9 cellular contexts compared by ENCODE assay signal in the genomic region with DNA sequence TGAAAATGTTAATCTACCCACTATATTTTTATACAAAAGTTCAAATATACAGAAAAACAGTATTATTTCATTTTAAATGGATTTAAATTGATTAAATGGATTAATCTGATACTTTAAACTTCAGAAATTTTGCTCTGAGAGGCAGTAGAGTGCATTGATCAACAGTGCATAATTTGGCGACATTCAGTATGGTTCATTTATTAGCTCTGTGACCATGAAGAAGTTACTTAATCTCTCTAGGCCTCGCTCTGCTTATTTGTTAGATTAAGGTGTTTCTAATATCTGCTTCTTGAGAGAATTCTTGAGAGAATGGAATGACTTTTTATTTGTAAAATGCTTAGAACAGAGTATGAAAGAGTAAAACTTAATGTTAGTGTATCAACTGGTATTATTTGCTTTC. TPM values are rescaled to one million over a fixed set of nuclear protein-coding genes. Genes with fewer than 3 reads are reported as not detected.
"Had no signal": no experiment of that assay in that cellular context is flagged by ENCODE, and none has a peak within 500 bp of the region (broad histone marks: within the 10 kb centered on the region; RNA-seq: fewer than 3 reads in every experiment).

No MANE protein-coding gene starts in this region.

- H3K27ac Mint-ChIP-seq: HFFc6, IgD-negative memory B cell had no signal

- H3K4me3 Mint-ChIP-seq: HFFc6 had no signal

- ATAC-seq: HCT116, HepG2 had no signal

- H3K4me3 ChIP-seq: HAP-1 had no signal

- H3K36me3 ChIP-seq: HAP-1 had no signal

- H3K9me3 ChIP-seq: HAP-1 had no signal

- DNase-seq: GOT3, H7, HFFc6, KBM-7 had no signal

- H3K27ac ChIP-seq: HL-60 had no signal

- FAIRE-seq: HepG2 had no signal

- H3K27me3 Mint-ChIP-seq: IgD-negative memory B cell had no signal

- H3K4me1 ChIP-seq: HAP-1 had no signal

RNA-seq across cellular contexts. Expression of gene PDE7B, which starts 8.9 kb away (rescaled TPM):
- total RNA-seq: H7, HepG2 had no signal
- polyA plus RNA-seq: HepG2 had no signal
